22 cellular contexts compared by ENCODE assay signal in the genomic region with DNA sequence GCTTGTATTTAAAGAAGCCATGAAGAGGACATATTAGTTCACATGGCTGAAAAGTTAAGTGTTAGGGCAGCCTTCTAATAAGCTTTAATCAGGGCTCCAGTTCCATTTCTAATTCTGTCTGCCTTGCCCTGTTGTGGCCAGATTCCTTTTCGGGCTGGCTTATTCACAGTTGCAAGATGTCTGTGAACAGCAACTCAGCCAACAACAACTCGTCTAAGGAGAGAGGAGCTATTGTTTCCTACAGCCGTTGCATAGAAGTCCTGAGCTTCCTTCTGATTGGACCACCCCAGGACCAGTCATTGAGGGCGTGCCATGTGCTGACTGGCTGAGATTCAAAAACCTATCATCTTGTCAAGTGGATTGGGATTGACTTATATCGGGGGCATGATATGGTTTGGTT. TPM values are rescaled to one million over a fixed set of nuclear protein-coding genes. Genes with fewer than 3 reads are reported as not detected.
DNase-seq lines count a peak whose midpoint lies in the region; ATAC-seq, FAIRE-seq and TF ChIP-seq lines count a peak whose summit lies in the region.
"Had no signal": no experiment of that assay in that cellular context is flagged by ENCODE, and none has a peak within 500 bp of the region (broad histone marks: within the 10 kb centered on the region; RNA-seq: fewer than 3 reads in every experiment).

No MANE protein-coding gene starts in this region.

- H2AFZ ChIP-seq in K562 (ENCODE audit: low read depth, low read length) = no peak overlapping the region
- H2AFZ ChIP-seq: GM23248, PC-9 had no signal

- TF ChIP-seq EP300 in K562 (IDR thresholded peaks at IDR 0.05; ENCODE audit: low read length) (no peak), stomach (IDR thresholded peaks at IDR 0.05) (no peak)

- peak overlapping the region; percentile 14 to 87 (median 61) for H3K27ac ChIP-seq in adrenal gland
- H3K27ac ChIP-seq in K562 (ENCODE audit: extremely low read depth, low read depth, low read length) = no peak overlapping the region
- H3K27ac ChIP-seq in skeletal muscle tissue (ENCODE audit: low read depth, low read length) = peak overlapping the region; percentile 48
- no peak overlapping the region for H3K27ac ChIP-seq in stomach
- H3K27ac ChIP-seq: GM23248, PC-9 had no signal

- no peak overlapping the region for H3K4me2 ChIP-seq in K562 (ENCODE audit: insufficient read depth, low read length)
- H3K4me2 ChIP-seq: PC-9 had no signal

- in situ Hi-C loops in K562 (cut with MboI) = no loop called here

- H3K4me1 ChIP-seq in adrenal gland (replicated peaks in 1 of 2) = peaks cover 26 to 39% of the 10 kb centered on the region in 2 donors
- no peaks in the 10 kb centered on the region for H3K4me1 ChIP-seq in K562 (replicated peaks in 1 of 2; ENCODE audit: control insufficient read depth in 2 of 2, insufficient read depth in 2 of 2, low read length in 2 of 2)
- peaks cover 13 to 23% (median 21%) of the 10 kb centered on the region in 3 donors for H3K4me1 ChIP-seq in skeletal muscle tissue (ENCODE audit: control insufficient read depth in 3 of 3, insufficient read depth in 3 of 3, low read length in 3 of 3)
- H3K4me1 ChIP-seq in stomach = no peaks in the 10 kb centered on the region

- H3K36me3 ChIP-seq in adrenal gland (replicated peaks in 1 of 2) (no peaks in the 10 kb centered on the region), K562 (ENCODE audit: control insufficient read depth, insufficient read depth, low read length) (no peaks in the 10 kb centered on the region), skeletal muscle tissue (ENCODE audit: control insufficient read depth in 3 of 3, insufficient read depth in 3 of 3, low read length in 3 of 3) (no peaks in the 10 kb centered on the region), stomach (peaks cover 0 to 14% (median 7%) of the 10 kb centered on the region in 4 donors)

- H3K4me3 ChIP-seq in adrenal gland (no peak overlapping the region), K562 (no peak overlapping the region), skeletal muscle tissue (ENCODE audit: low read length in 3 of 3) (no peak overlapping the region), stomach (no peak overlapping the region)
- H3K4me3 ChIP-seq: GM23248, PC-9 had no signal

- DNase-seq in adrenal gland (no peak), K562 (ENCODE audit: extremely low read depth in 1 of 4, low spot score in 3 of 4) (no peak), mucosa of gallbladder (ENCODE audit: low spot score) (peak; percentile 3), stomach (no peak)
- DNase-seq: C1 segment of cervical spinal cord; CD4-positive, alpha-beta memory T cell; COR-L47; GM23248; H7; KBM-7; NCI-H1105 treated with DMSO at 0.1 percent for 48 hours; NCI-H146; NCI-H2029; NCI-H446 treated with DMSO at 0.1 percent for 48 hours; NCI-H526; PC-9; SHP77 had no signal

- H3K9me1 ChIP-seq in K562 (ENCODE audit: control insufficient read depth, insufficient read depth, low read length) = no peaks in the 10 kb centered on the region

- WGBS in adrenal gland, 4 donors = 88 to 93% (median 90%) methylated on average over 5 of the region's 5 CpGs
- 38% methylated on average over 5 of the region's 5 CpGs for WGBS in K562 (ENCODE audit: insufficient coverage, low coverage, missing lambda C conversion rate)
- WGBS in stomach, 5 donors = 89 to 94% (median 90%) methylated on average over 5 of the region's 5 CpGs

- H3K79me2 ChIP-seq in K562 (ENCODE audit: control insufficient read depth, insufficient read depth, low read length) = no peaks in the 10 kb centered on the region

- POLR2A ChIA-PET in K562 (lab: Yijun Ruan, JAX) = interaction anchor here (1.0 kb wide), 1 partner anchor 9 kb away, joined by 6 read pairs; no protein-coding TSS in a partner anchor

- TF ChIP-seq RAD21 in K562 (CRISPR knock-in tag; conservative IDR thresholded peaks at IDR 0.05 in 1 of 2, IDR thresholded peaks at IDR 0.05 in 1 of 2) = no peak

- no peaks in the 10 kb centered on the region for H4K20me1 ChIP-seq in K562 (replicated peaks; ENCODE audit: control insufficient read depth, insufficient read depth, low read length)

- CTCF ChIA-PET in K562 (lab: Yijun Ruan, JAX; ENCODE audit: low intra/inter-chr PET ratio) = no interaction called here

- TF ChIP-seq POLR2A in adrenal gland (IDR thresholded peaks at IDR 0.05) (no peak), K562 (conservative IDR thresholded peaks at IDR 0.05) (no peak), stomach (IDR thresholded peaks at IDR 0.05) (no peak)

- H3K27me3 ChIP-seq in adrenal gland = no peaks in the 10 kb centered on the region
- H3K27me3 ChIP-seq in K562 (ENCODE audit: control insufficient read depth in 2 of 2, insufficient read depth in 2 of 2, low read length in 2 of 2) = no peaks in the 10 kb centered on the region
- H3K27me3 ChIP-seq in skeletal muscle tissue (ENCODE audit: control insufficient read depth in 3 of 3, insufficient read depth in 3 of 3, low read length in 3 of 3) = no peaks in the 10 kb centered on the region
- no peaks in the 10 kb centered on the region for H3K27me3 ChIP-seq in stomach

- H3K9me3 ChIP-seq in adrenal gland (replicated peaks in 1 of 3) (no peaks in the 10 kb centered on the region), K562 (replicated peaks; ENCODE audit: control insufficient read depth, insufficient read depth, low read depth, low read length) (no peaks in the 10 kb centered on the region), skeletal muscle tissue (ENCODE audit: control insufficient read depth in 3 of 3, low read length in 3 of 3) (no peaks in the 10 kb centered on the region), stomach (no peaks in the 10 kb centered on the region)

- intact Hi-C loops in adrenal gland (cut with DNase I) = no loop called here
- intact Hi-C loops in K562 (cut with micrococcal nuclease) = no loop called here
- intact Hi-C loops in stomach (cut with DNase I; ENCODE audit: low total_unique reads) = no loop called here

- no peak for FAIRE-seq in K562 (lab: Jason Lieb, UNC)
- FAIRE-seq: G401.6, HepG2 had no signal

- no TSS peak for BruUV-seq in K562 (replicated peaks; lab: Mats Ljungman, UMichigan)

- ATAC-seq in K562 (peak; percentile 23; the same call in 1 of the 3 replicates), HG02981 (IDR thresholded peaks at IDR 0.05; ENCODE audit: unreplicated experiment) (no peak), HG03565 (IDR thresholded peaks at IDR 0.05; ENCODE audit: unreplicated experiment) (no peak)
- ATAC-seq: HepG2 had no signal

- H3K9ac ChIP-seq in K562 (ENCODE audit: insufficient read depth in 1 of 2, low read depth in 2 of 2, low read length in 2 of 2) (no peak overlapping the region), skeletal muscle tissue (ENCODE audit: low read depth in 1 of 3, low read length in 3 of 3) (no peak overlapping the region)
- H3K9ac ChIP-seq: GM23248 had no signal

- no peak for TF ChIP-seq CTCF in adrenal gland (IDR thresholded peaks at IDR 0.05)
- TF ChIP-seq CTCF in K562 (IDR thresholded peaks at IDR 0.05 in 2 of 3, conservative IDR thresholded peaks at IDR 0.05 in 1 of 3; ENCODE audit: insufficient read depth in 2 of 3, low read depth in 1 of 3, low read length in 3 of 3) = no peak
- no peak for TF ChIP-seq CTCF in stomach (IDR thresholded peaks at IDR 0.05)

RNA-seq across cellular contexts. Expression of a gene that starts 18.6 kb away (rescaled TPM):
- total RNA-seq in adrenal gland (100 to 1,000 TPM in 7 of 8 donors, 10 to 100 TPM in 1; 30.1 to 990 (median 609) TPM), K562 (2014; rRNA removed) (40.1 and 45.0 TPM in 2 replicates), K562 (2014; rRNA removed; fragmentation: Illumina TruSeq; extraction: Trizol) (18.4 and 18.6 TPM in 2 replicates), K562 (2015; rRNA removed; fragmentation: Illumina TruSeq; extraction: Trizol) (20.5 and 20.7 TPM in 2 replicates), K562 (2021) (44.3 and 54.3 TPM in 2 replicates), mucosa of gallbladder (109 TPM), skeletal muscle tissue (64.7 TPM), stomach (100 to 1,000 TPM in 2 of 5 donors, 10 to 100 TPM in 3; 26.4 to 384 (median 91.7) TPM)
- polyA plus RNA-seq in adrenal gland (100 to 1,000 TPM in 2 of 3 donors, 10 to 100 TPM in 1; 33.8 to 453 (median 261) TPM), K562 (2011; rRNA removed) (38.4 and 40.1 TPM in 2 replicates), K562 (2014; fragmentation: Illumina TruSeq; extraction: Trizol) (32.4 and 42.5 TPM in 2 replicates), K562 (2014; fragmentation: Nextera tagmentation; extraction: Ambion mirVana) (1 to 10 TPM; 2.6 to 4.1 TPM), K562 (2014; rRNA removed) (38.0 and 45.7 TPM in 2 replicates), stomach (10 to 100 TPM; 51.6 to 66.4 (median 61.9) TPM)
- total RNA-seq in K562 (2011; cell fraction: chromatin; rRNA removed; ENCODE audit: low replicate concordance) = 36.8 and 53.6 TPM in 2 replicates
- 34.5 and 34.7 TPM in 2 replicates for total RNA-seq in K562 (2011; cell fraction: nucleolus; rRNA removed)
- 35.6 and 48.2 TPM in 2 replicates for total RNA-seq in K562 (2011; cell fraction: nucleoplasm; rRNA removed)
- polyA plus RNA-seq in K562 (2011; cell fraction: cytosol; rRNA removed) = 36.3 and 44.9 TPM in 2 replicates
- 78.8 and 89.1 TPM in 2 replicates for polyA plus RNA-seq in K562 (2011; cell fraction: nucleus; rRNA removed)
- polyA plus RNA-seq in K562 (2012) = 27.1 and 42.6 TPM in 2 replicates
- polyA minus RNA-seq in K562 (2011; rRNA and poly(A)+ RNA removed) = 18.9 and 22.0 TPM in 2 replicates
- polyA minus RNA-seq in K562 (2011; cell fraction: cytosol; rRNA and poly(A)+ RNA removed) = 18.2 and 22.0 TPM in 2 replicates
- 18.6 and 21.1 TPM in 2 replicates for polyA minus RNA-seq in K562 (2011; cell fraction: nucleus; rRNA and poly(A)+ RNA removed)

RNA-seq across cellular contexts. Expression of a gene that starts 51.1 kb away (rescaled TPM):
- total RNA-seq in adrenal gland (10 to 100 TPM; 32.7 to 63.5 (median 45.7) TPM), K562 (2014; rRNA removed) (21.3 and 23.7 TPM in 2 replicates), K562 (2014; rRNA removed; fragmentation: Illumina TruSeq; extraction: Trizol) (9.2 and 10.9 TPM in 2 replicates), K562 (2015; rRNA removed; fragmentation: Illumina TruSeq; extraction: Trizol) (15.1 and 15.2 TPM in 2 replicates), K562 (2021) (19.7 and 21.5 TPM in 2 replicates), mucosa of gallbladder (35.2 TPM), skeletal muscle tissue (173 TPM), stomach (10 to 100 TPM in 4 of 5 donors, 1 to 10 TPM in 1; 2.7 to 36.2 (median 22.8) TPM)
- polyA plus RNA-seq in adrenal gland (10 to 100 TPM; 27.2 to 37.0 (median 28.7) TPM), K562 (2011; rRNA removed) (12.1 and 12.9 TPM in 2 replicates), K562 (2014; fragmentation: Illumina TruSeq; extraction: Trizol) (13.7 and 15.4 TPM in 2 replicates), K562 (2014; fragmentation: Nextera tagmentation; extraction: Ambion mirVana) (1 to 10 TPM; 2.3 to 3.3 TPM), K562 (2014; rRNA removed) (18.0 and 20.9 TPM in 2 replicates), stomach (10 to 100 TPM in 1 of 3 donors, 1 to 10 TPM in 2; 6.3 to 11.8 (median 8.8) TPM)
- total RNA-seq in K562 (2011; cell fraction: chromatin; rRNA removed; ENCODE audit: low replicate concordance) = 26.0 and 76.1 TPM in 2 replicates
- total RNA-seq in K562 (2011; cell fraction: nucleolus; rRNA removed) = 54.9 and 66.9 TPM in 2 replicates
- 40.9 and 48.3 TPM in 2 replicates for total RNA-seq in K562 (2011; cell fraction: nucleoplasm; rRNA removed)
- polyA plus RNA-seq in K562 (2011; cell fraction: cytosol; rRNA removed) = 13.0 and 21.6 TPM in 2 replicates
- polyA plus RNA-seq in K562 (2011; cell fraction: nucleus; rRNA removed) = 25.4 and 41.4 TPM in 2 replicates
- polyA plus RNA-seq in K562 (2012) = 15.3 and 17.8 TPM in 2 replicates
- polyA minus RNA-seq in K562 (2011; rRNA and poly(A)+ RNA removed) = 14.2 and 24.8 TPM in 2 replicates
- polyA minus RNA-seq in K562 (2011; cell fraction: cytosol; rRNA and poly(A)+ RNA removed) = 6.5 and 10.5 TPM in 2 replicates
- 16.0 and 20.1 TPM in 2 replicates for polyA minus RNA-seq in K562 (2011; cell fraction: nucleus; rRNA and poly(A)+ RNA removed)

Comparison
In these comparisons a context has a peak if more than half of its experiments do, and no peak if none do; other contexts are left out.
1. H3K27ac ChIP-seq: peak in adrenal gland (5 of 5) and skeletal muscle tissue (single experiment); none in K562 (single experiment) and stomach (0 of 5).